Comparison of ENCODE assay signal across 8 cellular contexts in the genomic region with DNA sequence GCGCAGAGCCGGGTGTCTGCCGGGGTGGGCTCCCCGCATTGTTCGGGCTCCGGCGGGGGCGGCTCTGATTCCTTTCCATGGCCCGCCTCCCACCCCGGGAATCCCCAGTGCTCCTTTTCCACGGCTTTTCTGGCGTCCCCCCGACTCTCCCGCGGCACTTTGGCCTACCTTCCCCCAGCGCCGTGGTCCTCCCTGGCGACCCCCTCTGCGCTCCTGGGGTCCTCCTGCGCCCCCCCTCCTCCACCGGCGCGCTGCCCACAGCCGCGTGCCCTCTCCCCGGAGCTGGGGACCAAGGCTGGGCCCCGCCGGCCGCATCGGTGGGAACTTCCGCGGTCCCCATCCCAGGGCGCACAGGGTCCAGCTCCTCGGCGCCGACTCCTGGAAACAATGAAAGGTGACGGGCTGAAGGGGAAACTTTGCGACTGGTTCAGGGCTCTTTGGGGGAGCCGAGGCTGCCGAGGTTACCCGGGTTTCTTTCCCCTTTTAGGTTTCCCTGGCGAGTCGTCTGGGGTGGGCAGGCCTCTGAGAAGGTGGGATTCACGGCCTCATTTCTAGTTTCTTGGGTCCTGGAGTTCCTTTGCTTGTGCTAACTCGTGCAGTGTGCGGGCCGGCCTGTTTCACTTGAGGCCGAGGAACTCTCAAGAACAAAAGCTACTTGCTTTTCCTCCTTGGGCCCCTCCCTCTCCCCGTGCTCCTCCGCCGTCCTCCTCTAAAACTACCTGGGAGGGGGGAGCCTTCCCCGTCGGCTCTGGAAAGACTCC. TPM values are rescaled to one million over a fixed set of nuclear protein-coding genes. Genes with fewer than 3 reads are reported as not detected.
DNase-seq lines count a peak whose midpoint lies in the region; ATAC-seq and TF ChIP-seq lines count a peak whose summit lies in the region.

No MANE protein-coding gene starts in this region.

- DNase-seq in Caki2 (ENCODE audit: low read depth) (peak; percentile 77), NCI-H226 (peak; percentile 42), glutamatergic neuron (peak; percentile 43), NCI-H128 (lab: John Stamatoyannopoulos, UW; ENCODE audit: unreplicated experiment) (no peak), kidney glomerular epithelial cell (lab: John Stamatoyannopoulos, UW) (no peak)
- DNase-seq in activated naive CD4-positive, alpha-beta T cell (lab: John Stamatoyannopoulos, UW) = peak in 3 of 4 experiments; percentile 8 to 24 (median 22)

- peaks cover 20% of the 10 kb centered on the region for H3K4me1 ChIP-seq in parathyroid adenoma

- no peak for TF ChIP-seq POLR2A in GM18505 (IDR thresholded peaks at IDR 0.05; ENCODE audit: borderline replicate concordance, extremely low read depth, insufficient read depth, insufficient read length)

- peak overlapping the region; percentile 98 for H3K4me3 ChIP-seq in parathyroid adenoma (ENCODE audit: low read depth, low read length)

- H3K27ac ChIP-seq in parathyroid adenoma = peak overlapping the region; percentile 99

- ATAC-seq in GM18505 (IDR thresholded peaks at IDR 0.05; ENCODE audit: unreplicated experiment) = no peak

- H3K36me3 ChIP-seq in parathyroid adenoma (ENCODE audit: control insufficient read depth, insufficient read depth, low read length) = no peaks in the 10 kb centered on the region

- no peaks in the 10 kb centered on the region for H3K9me3 ChIP-seq in parathyroid adenoma (ENCODE audit: control insufficient read depth, low read length)

- H3K79me2 ChIP-seq in parathyroid adenoma = peaks cover 6% of the 10 kb centered on the region

- in situ Hi-C loops in Caki2 (cut with HindIII; ENCODE audit: low pct_unique_long_range_greater_than_20kb, low sequenced_read_pairs) = no loop called here

- peak overlapping the region; percentile 70 for H3K27ac Mint-ChIP-seq in glutamatergic neuron (ENCODE audit: unreplicated experiment)

- no peak for TF ChIP-seq CTCF in glutamatergic neuron (IDR thresholded peaks at IDR 0.05; ENCODE audit: partially characterized antibody, unreplicated experiment)
- peak; percentile 11 for TF ChIP-seq CTCF in parathyroid adenoma (IDR thresholded peaks at IDR 0.05)

- H2AFZ ChIP-seq in parathyroid adenoma = peak overlapping the region; percentile 86

- peaks cover 21% of the 10 kb centered on the region for H3K9me3 Mint-ChIP-seq in glutamatergic neuron (ENCODE audit: unreplicated experiment)

- no peaks in the 10 kb centered on the region for H3K27me3 ChIP-seq in parathyroid adenoma (ENCODE audit: control insufficient read depth, insufficient read depth, low read length)

- H3K4me3 Mint-ChIP-seq in glutamatergic neuron (ENCODE audit: unreplicated experiment) = peak overlapping the region; percentile 92

- H3K27me3 Mint-ChIP-seq in glutamatergic neuron (ENCODE audit: unreplicated experiment) = peaks cover 17% of the 10 kb centered on the region

- H3K4me1 Mint-ChIP-seq in glutamatergic neuron (ENCODE audit: low read depth, unreplicated experiment) = peaks cover 13% of the 10 kb centered on the region

- peak overlapping the region; percentile 95 for H3K4me2 ChIP-seq in parathyroid adenoma (ENCODE audit: low read length)

- no peaks in the 10 kb centered on the region for H3K36me3 Mint-ChIP-seq in glutamatergic neuron (ENCODE audit: unreplicated experiment)

- peak overlapping the region; percentile 51 for H3K9ac ChIP-seq in parathyroid adenoma

RNA-seq across cellular contexts. Expression of gene TGIF1, which starts 2.2 kb away (rescaled TPM):
- 395 and 500 TPM in 2 replicates for total RNA-seq in Caki2 (2014; rRNA removed; shearing (Covaris generic); ENCODE audit: low replicate concordance)
- 17.1 TPM for total RNA-seq in glutamatergic neuron (ENCODE audit: unreplicated experiment)

Comparison
In these comparisons a context has a peak if more than half of its experiments do, and no peak if none do; other contexts are left out.
1. DNase-seq: peak in Caki2 (single experiment), NCI-H226 (single experiment), activated naive CD4-positive, alpha-beta T cell (3 of 4) and glutamatergic neuron (single experiment); none in NCI-H128 (single experiment) and kidney glomerular epithelial cell (single experiment).
2. RNA of gene TGIF1, which starts 2.2 kb away (total RNA-seq): 395 to 500 TPM in Caki2; 17.1 TPM in glutamatergic neuron (single experiment); every median in the first group is over 10 times any median in the second.